ENCODE assay signal across 26 cellular contexts in genomic region chr1:62991152-62991551, GRCh38.
DNase-seq lines count a peak whose midpoint lies in the region; ATAC-seq, FAIRE-seq and TF ChIP-seq lines count a peak whose summit lies in the region.
"Had no signal": no experiment of that assay in that cellular context is flagged by ENCODE, and none has a peak within 500 bp of the region (broad histone marks: within the 10 kb centered on the region; RNA-seq: fewer than 3 reads in every experiment).

No MANE protein-coding gene starts in this region.

- TF ChIP-seq POLR2A in H1 (IDR thresholded peaks at IDR 0.05; ENCODE audit: control extremely low read depth in 1 of 2, low read depth in 2 of 2, low read length in 2 of 2), result no peak

- H3K18ac ChIP-seq in H1 (ENCODE audit: extremely low read depth, low read length), result no peak overlapping the region

- FAIRE-seq in H1 (lab: Jason Lieb, UNC) (no peak), urothelium cell line (lab: Jason Lieb, UNC) (no peak)
- FAIRE-seq: GM12892, pancreas had no signal

- H3K27ac ChIP-seq in H1 (ENCODE audit: low read depth, low read length), result no peak overlapping the region
- no peak overlapping the region for H3K27ac ChIP-seq in ascending aorta
- H3K27ac ChIP-seq: heart left ventricle, pancreas, transverse colon had no signal

- no peak for TF ChIP-seq EP300 in H1 (IDR thresholded peaks at IDR 0.05; ENCODE audit: borderline replicate concordance in 1 of 2, low read depth in 2 of 2, low read length in 2 of 2)

- no peak overlapping the region for H3K56ac ChIP-seq in H1 (replicated peaks; ENCODE audit: insufficient read length, low read depth, low read length)

- H2BK15ac ChIP-seq in H1 (ENCODE audit: low read length), result no peak overlapping the region

- no peak overlapping the region for H4K91ac ChIP-seq in H1 (replicated peaks; ENCODE audit: insufficient read length, low read length)

- H3K36me3 ChIP-seq in H1 (ENCODE audit: control insufficient read depth in 2 of 4, insufficient read depth in 4 of 4, low read length in 3 of 4), result no peaks in the 10 kb centered on the region
- no peaks in the 10 kb centered on the region for H3K36me3 ChIP-seq in ascending aorta
- H3K36me3 ChIP-seq: heart left ventricle, pancreas, transverse colon had no signal

- H3K14ac ChIP-seq in H1 (ENCODE audit: insufficient read length), result no peak overlapping the region

- H3K27me3 ChIP-seq in H1 (replicated peaks in 1 of 4; ENCODE audit: control insufficient read depth in 3 of 4, extremely low read depth in 1 of 4, insufficient read depth in 3 of 4, low read length in 3 of 4), result no peaks in the 10 kb centered on the region
- no peaks in the 10 kb centered on the region for H3K27me3 ChIP-seq in ascending aorta
- H3K27me3 ChIP-seq: pancreas, transverse colon had no signal

- H3K79me1 ChIP-seq in H1 (ENCODE audit: low read depth, low read length), result no peaks in the 10 kb centered on the region

- no peak overlapping the region for H2AK5ac ChIP-seq in H1 (ENCODE audit: low read depth, low read length)

- H3K4me3 ChIP-seq in H1 (ENCODE audit: extremely low read depth in 1 of 4, insufficient read depth in 2 of 4, low read depth in 3 of 4, low read length in 4 of 4) (no peak overlapping the region), ascending aorta (no peak overlapping the region)
- H3K4me3 ChIP-seq: heart left ventricle, pancreas, smooth muscle cell, transverse colon had no signal

- no peak for TF ChIP-seq RAD21 in H1 (IDR thresholded peaks at IDR 0.05 in 1 of 2, conservative IDR thresholded peaks at IDR 0.05 in 1 of 2; ENCODE audit: low read depth in 2 of 2, low read length in 2 of 2)

- H3K23me2 ChIP-seq in H1 (ENCODE audit: low read depth, low read length), result peaks cover 2% of the 10 kb centered on the region; the same call in 1 of the 2 replicates

- H4K5ac ChIP-seq in H1 (ENCODE audit: insufficient read length, low read depth, low read length), result no peak overlapping the region

- no peak overlapping the region for H2BK5ac ChIP-seq in H1 (ENCODE audit: low read depth, low read length)

- H3K4me2 ChIP-seq in H1 (ENCODE audit: insufficient read depth in 1 of 2, low read depth in 2 of 2, low read length in 2 of 2), result no peak overlapping the region
- H3K4me2 ChIP-seq: smooth muscle cell had no signal

- H3K23ac ChIP-seq in H1 (ENCODE audit: insufficient read length), result no peak overlapping the region

- peak; percentile 88 for DNase-seq in DMS53 (lab: John Stamatoyannopoulos, UW)
- peak; percentile 69 for DNase-seq in NCI-H1105 treated with DMSO at 0.1 percent for 48 hours (lab: John Stamatoyannopoulos, UW)
- peak; percentile 27 for DNase-seq in NCI-H345 (lab: John Stamatoyannopoulos, UW)
- DNase-seq in H1 (ENCODE audit: low read depth in 1 of 2, low spot score in 2 of 2), result no peak
- DNase-seq in ascending aorta (ENCODE audit: low spot score in 2 of 2), result no peak
- no peak for DNase-seq in urothelium cell line (ENCODE audit: low spot score)
- DNase-seq: activated CD4-positive, alpha-beta T cell treated with anti-CD3 and anti-CD28 coated beads, Interleukin-2, amount 50 U/mL, for 48 hours; activated CD8-positive, alpha-beta memory T cell treated with anti-CD3 and anti-CD28 coated beads, Interleukin-2, amount 50 U/mL, for 4 hours; activated naive CD4-positive, alpha-beta T cell treated with anti-CD3 and anti-CD28 coated beads, Interleukin-2, amount 10 ng/mL, durations not matched to agents 7 days and 5 days; amygdala; CD4-positive, alpha-beta memory T cell; effector memory CD4-positive, alpha-beta T cell; erythroblast; heart left ventricle; left cardiac atrium; NCI-H1694 treated with DMSO at 0.1 percent for 48 hours; NCI-H510A treated with DMSO at 0.1 percent for 48 hours; pancreas; retina; stimulated activated CD4-positive, alpha-beta T cell treated with anti-CD3 and anti-CD28 coated beads, Interleukin-2, amount 100 ng/mL, for 24 hours; transverse colon had no signal

- POLR2A ChIA-PET in H1 (lab: Charles Lee; ENCODE audit: partially characterized antibody), result no interaction called here

- H2BK120ac ChIP-seq in H1 (replicated peaks; ENCODE audit: low read depth, low read length), result no peak overlapping the region

- H3K9me3 ChIP-seq in H1 (ENCODE audit: insufficient read depth in 2 of 2, low read depth in 1 of 2, low read length in 1 of 2) (no peaks in the 10 kb centered on the region), ascending aorta (no peaks in the 10 kb centered on the region)
- H3K9me3 ChIP-seq: heart left ventricle, pancreas, transverse colon had no signal

- H3K4ac ChIP-seq in H1 (replicated peaks; ENCODE audit: insufficient read length, low read depth, low read length), result no peak overlapping the region

- intact Hi-C loops in ascending aorta (cut with DNase I), result no loop called here

- peaks cover 0 to 3% (median 0%) of the 10 kb centered on the region in 4 experiments; a peak in 2 of 7 replicates for H3K4me1 ChIP-seq in H1 (replicated peaks in 1 of 4; ENCODE audit: control insufficient read depth in 3 of 4, insufficient read depth in 4 of 4, low read length in 3 of 4)
- no peaks in the 10 kb centered on the region for H3K4me1 ChIP-seq in ascending aorta
- H3K4me1 ChIP-seq: heart left ventricle, pancreas, transverse colon had no signal

- H4K8ac ChIP-seq in H1 (ENCODE audit: extremely low read depth, insufficient read depth, low read length), result no peak overlapping the region

- no peak for ATAC-seq in HG02588 (IDR thresholded peaks at IDR 0.05; ENCODE audit: unreplicated experiment)
- ATAC-seq in GM21528 (IDR thresholded peaks at IDR 0.05; ENCODE audit: low FRiP score, unreplicated experiment), result no peak
- ATAC-seq: activated CD4-positive, CD25-positive, alpha-beta regulatory T cell treated with anti-CD3 and anti-CD28 coated beads, Interleukin-2, amount 50 U/mL, for 24 hours; heart left ventricle; left cardiac atrium; pancreas had no signal

- no peak overlapping the region for H2BK12ac ChIP-seq in H1 (ENCODE audit: low read depth, low read length)

- H2BK20ac ChIP-seq in H1 (ENCODE audit: low read length), result no peak overlapping the region

- 67% methylated on average over 3 of the region's 3 CpGs; no CpG with 5 or more reads in 1 of the 2 experiments for WGBS in H1 (ENCODE audit: extremely low coverage in 1 of 2, insufficient coverage in 1 of 2, insufficient read length in 1 of 2, insufficient replicate concordance in 2 of 2, low coverage in 1 of 2, low lambda C conversion rate in 2 of 2, missing lambda C conversion rate in 1 of 2), 2 experiments

- no peak overlapping the region for H2AFZ ChIP-seq in H1 (ENCODE audit: low read length)

- H3K9ac ChIP-seq in H1 (replicated peaks in 1 of 4; ENCODE audit: extremely low read depth in 1 of 4, low read depth in 3 of 4, low read length in 3 of 4), result no peak overlapping the region

- CTCF ChIA-PET in H1 (lab: Charles Lee; ENCODE audit: partially characterized antibody), result interaction anchor here (0.6 to 6.0 kb wide), 18 partner anchors 9 to 147 kb away, joined by 3 to 35 read pairs (median 3); no protein-coding TSS in a partner anchor

- TF ChIP-seq CTCF in H1 (IDR thresholded peaks at IDR 0.05; ENCODE audit: control extremely low read depth in 1 of 3, insufficient read depth in 1 of 3, low read depth in 1 of 3, low read length in 3 of 3), result no peak
- no peak for TF ChIP-seq CTCF in ascending aorta (IDR thresholded peaks at IDR 0.05)

- no peaks in the 10 kb centered on the region for H4K20me1 ChIP-seq in H1 (replicated peaks in 1 of 2; ENCODE audit: control insufficient read depth in 1 of 2, insufficient read depth in 2 of 2, low read length in 2 of 2)

- no peaks in the 10 kb centered on the region for H3K79me2 ChIP-seq in H1 (ENCODE audit: control insufficient read depth in 1 of 2, insufficient read depth in 2 of 2, low read length in 2 of 2)

TF ChIP-seq in H1, 55 proteins besides CTCF, POLR2A, EP300 and RAD21:
- TF ChIP-seq E2F6 (IDR thresholded peaks at IDR 0.05), result peak; percentile 24; the same call in 1 of the 2 replicates
- no peak for TF ChIP-seq CEBPB (IDR thresholded peaks at IDR 0.05; ENCODE audit: low read depth, low read length)
- no peak for TF ChIP-seq SIN3A (conservative IDR thresholded peaks at IDR 0.05 in 1 of 2, IDR thresholded peaks at IDR 0.05 in 1 of 2; ENCODE audit: low read depth in 1 of 2, low read length in 2 of 2)
- no peak for TF ChIP-seq TEAD4 (IDR thresholded peaks at IDR 0.05; ENCODE audit: low read depth, low read length)

Comparison
In these comparisons a context has a peak if more than half of its experiments do, and no peak if none do; other contexts are left out.
1. DNase-seq: peak in DMS53 (single experiment), NCI-H1105 treated with DMSO at 0.1 percent for 48 hours (single experiment) and NCI-H345 (single experiment); none in H1 (0 of 2), ascending aorta (0 of 2) and urothelium cell line (single experiment).